ENCODE assay signal across 30 cellular contexts in genomic region chr19:38430931-38431330, GRCh38. TPM values are rescaled to one million over a fixed set of nuclear protein-coding genes. Genes with fewer than 3 reads are reported as not detected.
"Had no signal": no experiment of that assay in that cellular context is flagged by ENCODE, and none has a peak within 500 bp of the region (broad histone marks: within the 10 kb centered on the region; RNA-seq: fewer than 3 reads in every experiment).

No MANE protein-coding gene starts in this region.

- H3K4me2 ChIP-seq: neural progenitor cell had no signal

- H3K27me3 ChIP-seq: neural progenitor cell had no signal

- H3K9me3 ChIP-seq: esophagus squamous epithelium, lower lobe of right lung, mucosa of descending colon, prostate gland, sigmoid colon, thoracic aorta, tibial nerve, upper lobe of left lung had no signal

- H2AFZ ChIP-seq: neural progenitor cell had no signal

- H3K4me1 ChIP-seq: lower lobe of right lung, prostate gland had no signal

- FAIRE-seq: endometrium, keratinocyte, small intestine, urothelium cell line had no signal

- H3K36me3 Mint-ChIP-seq: naive thymus-derived CD4-positive, alpha-beta T cell; neural progenitor cell; stimulated activated naive B cell treated with anti-CD40 and anti-IgM and Interleukin-4, amounts not matched to agents 10 μg/mL and 1 μg/mL and 100 μg/mL, for 72 hours had no signal

- H3K4me3 Mint-ChIP-seq: effector memory CD8-positive, alpha-beta T cell; naive thymus-derived CD4-positive, alpha-beta T cell; neural progenitor cell; stimulated activated naive B cell treated with anti-CD40 and anti-IgM and Interleukin-4, amounts not matched to agents 10 μg/mL and 1 μg/mL and 100 μg/mL, for 72 hours; stimulated activated naive CD8-positive, alpha-beta T cell treated with anti-CD3 and anti-CD28 coated beads, Interleukin-15, Interleukin-2, amounts not matched to agents 100 ng/mL and 50 ng/mL, for 24 hours had no signal

- H3K4me3 ChIP-seq: esophagus squamous epithelium, lower lobe of right lung, mucosa of descending colon, neural progenitor cell, prostate gland, sigmoid colon, thoracic aorta, tibial nerve, upper lobe of left lung had no signal

- ATAC-seq: effector memory CD8-positive, alpha-beta T cell; left ventricle myocardium superior; lower lobe of right lung; mucosa of descending colon; naive thymus-derived CD4-positive, alpha-beta T cell; right cardiac atrium; stimulated activated naive B cell treated with anti-CD40 and anti-IgM and Interleukin-4, amounts not matched to agents 10 μg/mL and 1 μg/mL and 100 μg/mL, for 72 hours had no signal

- H3K9me3 Mint-ChIP-seq: effector memory CD8-positive, alpha-beta T cell; naive thymus-derived CD4-positive, alpha-beta T cell; nephron; neural progenitor cell; stimulated activated naive B cell treated with anti-CD40 and anti-IgM and Interleukin-4, amounts not matched to agents 10 μg/mL and 1 μg/mL and 100 μg/mL, for 72 hours; stimulated activated naive CD8-positive, alpha-beta T cell treated with anti-CD3 and anti-CD28 coated beads, Interleukin-15, Interleukin-2, amounts not matched to agents 100 ng/mL and 50 ng/mL, for 24 hours had no signal

- DNase-seq: cortex of kidney; effector memory CD8-positive, alpha-beta T cell; erythroblast; esophagus squamous epithelium; foreskin melanocyte; head of caudate nucleus; left ventricle myocardium superior; lower lobe of right lung; mucosa of descending colon; naive thymus-derived CD4-positive, alpha-beta T cell; right cardiac atrium; sigmoid colon; small intestine; stimulated activated CD4-positive, alpha-beta T cell treated with anti-CD3 and anti-CD28 coated beads, Interleukin-15, amount 100 ng/mL, for 24 hours; stimulated activated CD4-positive, alpha-beta T cell treated with anti-CD3 and anti-CD28 coated beads, Interleukin-2, amount 100 ng/mL, for 48 hours; stimulated activated naive B cell treated with anti-CD40 and anti-IgM and Interleukin-4, amounts not matched to agents 10 μg/mL and 1 μg/mL and 100 μg/mL, for 72 hours; upper lobe of left lung had no signal

- H3K36me3 ChIP-seq: esophagus squamous epithelium, lower lobe of right lung, neural progenitor cell, prostate gland, sigmoid colon, thoracic aorta, tibial nerve, upper lobe of left lung had no signal

- H3K27ac Mint-ChIP-seq: effector memory CD8-positive, alpha-beta T cell; naive thymus-derived CD4-positive, alpha-beta T cell; nephron; neural progenitor cell; stimulated activated naive B cell treated with anti-CD40 and anti-IgM and Interleukin-4, amounts not matched to agents 10 μg/mL and 1 μg/mL and 100 μg/mL, for 72 hours; stimulated activated naive CD8-positive, alpha-beta T cell treated with anti-CD3 and anti-CD28 coated beads, Interleukin-15, Interleukin-2, amounts not matched to agents 100 ng/mL and 50 ng/mL, for 24 hours had no signal

- H3K9ac ChIP-seq: neural progenitor cell had no signal

- H3K27ac ChIP-seq: esophagus squamous epithelium, lower lobe of right lung, neural progenitor cell, prostate gland, sigmoid colon, thoracic aorta, tibial nerve, upper lobe of left lung had no signal

RNA-seq across cellular contexts. Expression of gene RYR1, which starts 2.6 kb away (rescaled TPM):
- total RNA-seq: dermis microvascular lymphatic vessel endothelial cell had no signal
- polyA plus RNA-seq: naive thymus-derived CD4-positive, alpha-beta T cell had no signal

RNA-seq across cellular contexts. Expression of gene RASGRP4, which starts 4.9 kb away (rescaled TPM):
- total RNA-seq: dermis microvascular lymphatic vessel endothelial cell, glomerular endothelial cell, osteocyte, renal cortical epithelial cell had no signal
- polyA plus RNA-seq: keratinocyte had no signal

RNA-seq across cellular contexts. Expression of gene GGN, which starts 43.1 kb away (rescaled TPM):
- total RNA-seq: sigmoid colon, tibial nerve had no signal
- polyA plus RNA-seq: keratinocyte; naive thymus-derived CD4-positive, alpha-beta T cell had no signal
